ENCODE assay signal across 1 cellular context in the genomic region with DNA sequence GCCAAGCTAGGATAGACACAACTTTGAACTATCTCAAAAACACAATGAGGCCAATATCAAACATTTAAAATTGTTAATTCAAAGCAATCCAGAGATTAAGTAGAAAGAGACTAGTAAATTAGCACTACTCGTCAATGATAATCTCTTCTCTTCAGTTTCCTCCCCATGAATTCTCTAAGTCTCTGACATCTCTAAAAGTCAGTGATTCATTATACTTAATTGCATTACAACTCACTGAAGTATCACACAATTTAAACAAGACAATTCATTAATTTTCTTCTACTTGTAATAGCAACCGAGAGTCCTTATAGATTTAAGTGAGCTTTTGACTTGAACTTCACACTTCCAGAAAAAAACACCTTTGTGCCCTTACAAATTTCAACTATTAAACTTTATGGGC.
TF ChIP-seq lines count a peak whose summit lies in the region.

No MANE protein-coding gene starts in this region.

TF ChIP-seq in WTC11, 78 proteins besides CTCF, POLR2A, EP300 and RAD21:
- TF ChIP-seq, protein P1, sequence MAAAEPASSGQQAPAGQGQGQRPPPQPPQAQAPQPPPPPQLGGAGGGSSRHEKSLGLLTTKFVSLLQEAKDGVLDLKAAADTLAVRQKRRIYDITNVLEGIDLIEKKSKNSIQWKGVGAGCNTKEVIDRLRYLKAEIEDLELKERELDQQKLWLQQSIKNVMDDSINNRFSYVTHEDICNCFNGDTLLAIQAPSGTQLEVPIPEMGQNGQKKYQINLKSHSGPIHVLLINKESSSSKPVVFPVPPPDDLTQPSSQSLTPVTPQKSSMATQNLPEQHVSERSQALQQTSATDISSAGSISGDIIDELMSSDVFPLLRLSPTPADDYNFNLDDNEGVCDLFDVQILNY (CRISPR knock-in tag; IDR thresholded peaks at IDR 0.05) = no peak
- TF ChIP-seq NR2C2 (CRISPR knock-in tag; IDR thresholded peaks at IDR 0.05) (no peak), TP53 (CRISPR knock-in tag; IDR thresholded peaks at IDR 0.05) (no peak), ATF6 (CRISPR knock-in tag; IDR thresholded peaks at IDR 0.05) (no peak), CDX4 (CRISPR knock-in tag; IDR thresholded peaks at IDR 0.05; ENCODE audit: borderline replicate concordance) (no peak), ZNF396 (CRISPR knock-in tag; IDR thresholded peaks at IDR 0.05; ENCODE audit: borderline replicate concordance) (no peak), ZNF121 (CRISPR knock-in tag; IDR thresholded peaks at IDR 0.05) (no peak), TEAD4 (CRISPR knock-in tag; IDR thresholded peaks at IDR 0.05) (no peak), MLX (CRISPR knock-in tag; IDR thresholded peaks at IDR 0.05) (no peak), AFF4 (CRISPR knock-in tag; IDR thresholded peaks at IDR 0.05; ENCODE audit: borderline replicate concordance) (no peak), GRHL2 (CRISPR knock-in tag; IDR thresholded peaks at IDR 0.05; ENCODE audit: insufficient replicate concordance, severe bottlenecking) (no peak), NR1H2 (CRISPR knock-in tag; IDR thresholded peaks at IDR 0.05) (no peak), PRRX2 (CRISPR knock-in tag; IDR thresholded peaks at IDR 0.05) (no peak), ZNF317 (CRISPR knock-in tag; IDR thresholded peaks at IDR 0.05; ENCODE audit: borderline replicate concordance, low read depth) (no peak)
- TF ChIP-seq, protein P2, sequence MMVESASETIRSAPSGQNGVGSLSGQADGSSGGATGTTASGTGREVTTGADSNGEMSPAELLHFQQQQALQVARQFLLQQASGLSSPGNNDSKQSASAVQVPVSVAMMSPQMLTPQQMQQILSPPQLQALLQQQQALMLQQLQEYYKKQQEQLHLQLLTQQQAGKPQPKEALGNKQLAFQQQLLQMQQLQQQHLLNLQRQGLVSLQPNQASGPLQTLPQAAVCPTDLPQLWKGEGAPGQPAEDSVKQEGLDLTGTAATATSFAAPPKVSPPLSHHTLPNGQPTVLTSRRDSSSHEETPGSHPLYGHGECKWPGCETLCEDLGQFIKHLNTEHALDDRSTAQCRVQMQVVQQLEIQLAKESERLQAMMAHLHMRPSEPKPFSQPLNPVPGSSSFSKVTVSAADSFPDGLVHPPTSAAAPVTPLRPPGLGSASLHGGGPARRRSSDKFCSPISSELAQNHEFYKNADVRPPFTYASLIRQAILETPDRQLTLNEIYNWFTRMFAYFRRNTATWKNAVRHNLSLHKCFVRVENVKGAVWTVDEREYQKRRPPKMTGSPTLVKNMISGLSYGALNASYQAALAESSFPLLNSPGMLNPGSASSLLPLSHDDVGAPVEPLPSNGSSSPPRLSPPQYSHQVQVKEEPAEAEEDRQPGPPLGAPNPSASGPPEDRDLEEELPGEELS (CRISPR knock-in tag; IDR thresholded peaks at IDR 0.05) = no peak
- TF ChIP-seq, protein P3, sequence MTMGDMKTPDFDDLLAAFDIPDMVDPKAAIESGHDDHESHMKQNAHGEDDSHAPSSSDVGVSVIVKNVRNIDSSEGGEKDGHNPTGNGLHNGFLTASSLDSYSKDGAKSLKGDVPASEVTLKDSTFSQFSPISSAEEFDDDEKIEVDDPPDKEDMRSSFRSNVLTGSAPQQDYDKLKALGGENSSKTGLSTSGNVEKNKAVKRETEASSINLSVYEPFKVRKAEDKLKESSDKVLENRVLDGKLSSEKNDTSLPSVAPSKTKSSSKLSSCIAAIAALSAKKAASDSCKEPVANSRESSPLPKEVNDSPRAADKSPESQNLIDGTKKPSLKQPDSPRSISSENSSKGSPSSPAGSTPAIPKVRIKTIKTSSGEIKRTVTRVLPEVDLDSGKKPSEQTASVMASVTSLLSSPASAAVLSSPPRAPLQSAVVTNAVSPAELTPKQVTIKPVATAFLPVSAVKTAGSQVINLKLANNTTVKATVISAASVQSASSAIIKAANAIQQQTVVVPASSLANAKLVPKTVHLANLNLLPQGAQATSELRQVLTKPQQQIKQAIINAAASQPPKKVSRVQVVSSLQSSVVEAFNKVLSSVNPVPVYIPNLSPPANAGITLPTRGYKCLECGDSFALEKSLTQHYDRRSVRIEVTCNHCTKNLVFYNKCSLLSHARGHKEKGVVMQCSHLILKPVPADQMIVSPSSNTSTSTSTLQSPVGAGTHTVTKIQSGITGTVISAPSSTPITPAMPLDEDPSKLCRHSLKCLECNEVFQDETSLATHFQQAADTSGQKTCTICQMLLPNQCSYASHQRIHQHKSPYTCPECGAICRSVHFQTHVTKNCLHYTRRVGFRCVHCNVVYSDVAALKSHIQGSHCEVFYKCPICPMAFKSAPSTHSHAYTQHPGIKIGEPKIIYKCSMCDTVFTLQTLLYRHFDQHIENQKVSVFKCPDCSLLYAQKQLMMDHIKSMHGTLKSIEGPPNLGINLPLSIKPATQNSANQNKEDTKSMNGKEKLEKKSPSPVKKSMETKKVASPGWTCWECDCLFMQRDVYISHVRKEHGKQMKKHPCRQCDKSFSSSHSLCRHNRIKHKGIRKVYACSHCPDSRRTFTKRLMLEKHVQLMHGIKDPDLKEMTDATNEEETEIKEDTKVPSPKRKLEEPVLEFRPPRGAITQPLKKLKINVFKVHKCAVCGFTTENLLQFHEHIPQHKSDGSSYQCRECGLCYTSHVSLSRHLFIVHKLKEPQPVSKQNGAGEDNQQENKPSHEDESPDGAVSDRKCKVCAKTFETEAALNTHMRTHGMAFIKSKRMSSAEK (CRISPR knock-in tag; IDR thresholded peaks at IDR 0.05; ENCODE audit: borderline replicate concordance) = no peak
